Comparison of ENCODE assay signal across 8 cellular contexts in genomic region chr7:133593561-133593960, GRCh38.
"Had no signal": no experiment of that assay in that cellular context is flagged by ENCODE, and none has a peak within 500 bp of the region (broad histone marks: within the 10 kb centered on the region; RNA-seq: fewer than 3 reads in every experiment).

No MANE protein-coding gene starts in this region.

- FAIRE-seq: G401.6, GM12878, GM12891, GM12892, GM18507, GM19239 had no signal

- DNase-seq: GDM1, GF-D8 had no signal

- ATAC-seq: GM12878 had no signal

- H3K4me3 ChIP-seq: GM12878 had no signal
